In genomic region chr12:27236498-27236897, GRCh38 we compare ENCODE assay signal across 12 cellular contexts. TPM values are rescaled to one million over a fixed set of nuclear protein-coding genes. Genes with fewer than 3 reads are reported as not detected.
DNase-seq lines count a peak whose midpoint lies in the region; ATAC-seq, FAIRE-seq and TF ChIP-seq lines count a peak whose summit lies in the region.
"Had no signal": no experiment of that assay in that cellular context is flagged by ENCODE, and none has a peak within 500 bp of the region (broad histone marks: within the 10 kb centered on the region; RNA-seq: fewer than 3 reads in every experiment).

No MANE protein-coding gene starts in this region.

- no peak overlapping the region for H3K27ac ChIP-seq in K562 (ENCODE audit: extremely low read depth, low read depth, low read length)
- peak overlapping the region; percentile 90 for H3K27ac ChIP-seq in smooth muscle cell (ENCODE audit: low read depth)
- H3K27ac ChIP-seq: epithelial cell of prostate had no signal

- H4K20me1 ChIP-seq in K562 (replicated peaks; ENCODE audit: control insufficient read depth, insufficient read depth, low read length): no peaks in the 10 kb centered on the region
- H4K20me1 ChIP-seq in smooth muscle cell (ENCODE audit: low read depth): no peaks in the 10 kb centered on the region

- FAIRE-seq in K562 (lab: Jason Lieb, UNC): no peak

- H3K4me1 Mint-ChIP-seq in activated CD8-positive, alpha-beta memory T cell treated with anti-CD3 and anti-CD28 coated beads, Interleukin-2, amount 10 ng/mL, durations not matched to agents 7 days and 5 days: peaks cover 19% of the 10 kb centered on the region

- no peaks in the 10 kb centered on the region for H3K4me1 ChIP-seq in K562 (replicated peaks in 1 of 2; ENCODE audit: control insufficient read depth in 2 of 2, insufficient read depth in 2 of 2, low read length in 2 of 2)
- H3K4me1 ChIP-seq in smooth muscle cell (ENCODE audit: low read depth): peaks cover 15% of the 10 kb centered on the region

- H3K9me3 Mint-ChIP-seq in activated CD8-positive, alpha-beta memory T cell treated with anti-CD3 and anti-CD28 coated beads, Interleukin-2, amount 10 ng/mL, durations not matched to agents 7 days and 5 days (ENCODE audit: low read depth): no peaks in the 10 kb centered on the region

- H3K9me1 ChIP-seq in K562 (ENCODE audit: control insufficient read depth, insufficient read depth, low read length): no peaks in the 10 kb centered on the region

- CTCF ChIA-PET in activated CD8-positive, alpha-beta memory T cell treated with anti-CD3 and anti-CD28 coated beads, Interleukin-2, amount 10 ng/mL, durations not matched to agents 7 days and 5 days (lab: Charles Lee): interaction anchor here (0.8 kb wide), 1 partner anchor 94 kb away, joined by 3 read pairs; no protein-coding TSS in a partner anchor
- CTCF ChIA-PET in K562 (lab: Yijun Ruan, JAX; ENCODE audit: low intra/inter-chr PET ratio): no interaction called here

- H3K27ac Mint-ChIP-seq in activated CD8-positive, alpha-beta memory T cell treated with anti-CD3 and anti-CD28 coated beads, Interleukin-2, amount 10 ng/mL, durations not matched to agents 7 days and 5 days: no peak overlapping the region

- TF ChIP-seq POLR2A in K562 (conservative IDR thresholded peaks at IDR 0.05): no peak

- H3K27me3 Mint-ChIP-seq in activated CD8-positive, alpha-beta memory T cell treated with anti-CD3 and anti-CD28 coated beads, Interleukin-2, amount 10 ng/mL, durations not matched to agents 7 days and 5 days: peaks cover 2% of the 10 kb centered on the region

- H3K27me3 ChIP-seq in MG63 (no peaks in the 10 kb centered on the region), K562 (ENCODE audit: control insufficient read depth in 2 of 2, insufficient read depth in 2 of 2, low read length in 2 of 2) (no peaks in the 10 kb centered on the region; a peak in 1 of 5 replicates), smooth muscle cell (ENCODE audit: low read depth) (no peaks in the 10 kb centered on the region)

- no peak overlapping the region for H3K4me3 ChIP-seq in MG63
- no peak overlapping the region for H3K4me3 ChIP-seq in K562
- H3K4me3 ChIP-seq in smooth muscle cell: no peak overlapping the region

- intact Hi-C loops in K562 (cut with micrococcal nuclease): no loop called here

- H3K4me2 ChIP-seq in K562 (ENCODE audit: insufficient read depth, low read length) (no peak overlapping the region), smooth muscle cell (peak overlapping the region; percentile 62)

- no TSS peak for BruUV-seq in K562 (replicated peaks; lab: Mats Ljungman, UMichigan)

- no peak overlapping the region for H3K4me3 Mint-ChIP-seq in activated CD8-positive, alpha-beta memory T cell treated with anti-CD3 and anti-CD28 coated beads, Interleukin-2, amount 10 ng/mL, durations not matched to agents 7 days and 5 days

- TF ChIP-seq CTCF in K562 (IDR thresholded peaks at IDR 0.05 in 2 of 3, conservative IDR thresholded peaks at IDR 0.05 in 1 of 3; ENCODE audit: insufficient read depth in 2 of 3, low read depth in 1 of 3, low read length in 3 of 3) (no peak), smooth muscle cell (IDR thresholded peaks at IDR 0.05; ENCODE audit: borderline replicate concordance, insufficient read depth, poor library complexity, severe bottlenecking) (no peak)

- in situ Hi-C loops in K562 (cut with MboI): no loop called here

- POLR2A ChIA-PET in K562 (lab: Yijun Ruan, JAX): interaction anchor here (0.6 kb wide), 1 partner anchor 16 kb away, joined by 3 read pairs; no protein-coding TSS in a partner anchor

- H3K36me3 ChIP-seq in MG63 (no peaks in the 10 kb centered on the region), K562 (ENCODE audit: control insufficient read depth, insufficient read depth, low read length) (no peaks in the 10 kb centered on the region), smooth muscle cell (ENCODE audit: low read depth) (no peaks in the 10 kb centered on the region)

- no peak overlapping the region for H3K9ac ChIP-seq in K562 (ENCODE audit: insufficient read depth in 1 of 2, low read depth in 2 of 2, low read length in 2 of 2)
- no peak overlapping the region for H3K9ac ChIP-seq in smooth muscle cell (ENCODE audit: low read depth)

- TF ChIP-seq EP300 in K562 (IDR thresholded peaks at IDR 0.05; ENCODE audit: low read length): no peak

- ATAC-seq in activated CD8-positive, alpha-beta memory T cell treated with anti-CD3 and anti-CD28 coated beads, Interleukin-2, amount 10 ng/mL, durations not matched to agents 7 days and 5 days: peak; percentile 39
- ATAC-seq in K562 (peak; percentile 36; the same call in 1 of the 3 replicates), HG03354 (IDR thresholded peaks at IDR 0.05; ENCODE audit: poor library complexity, severe bottlenecking, unreplicated experiment) (no peak), GM18517 (IDR thresholded peaks at IDR 0.05; ENCODE audit: unreplicated experiment) (no peak)

- peaks cover 29% of the 10 kb centered on the region for H3F3A ChIP-seq in smooth muscle cell (ENCODE audit: low read depth)

- no peak for DNase-seq in activated CD8-positive, alpha-beta memory T cell treated with anti-CD3 and anti-CD28 coated beads, Interleukin-2, amount 10 ng/mL, durations not matched to agents 7 days and 5 days
- DNase-seq in activated CD8-positive, alpha-beta memory T cell treated with anti-CD3 and anti-CD28 coated beads for 24 hours: no peak
- DNase-seq in MG63: peak; percentile 51
- peak in 1 of 4 experiments; percentile 13 for DNase-seq in K562 (ENCODE audit: extremely low read depth in 1 of 4, low spot score in 3 of 4)
- no peak for DNase-seq in smooth muscle cell (lab: John Stamatoyannopoulos, UW; ENCODE audit: unreplicated experiment)
- DNase-seq in cortex of kidney (lab: John Stamatoyannopoulos, UW): no peak
- DNase-seq: H7; NCI-H510A treated with DMSO at 0.1 percent for 48 hours; stimulated activated naive CD4-positive, alpha-beta T cell treated with Interleukin-2 at 50 U/mL for 16 hours had no signal

- 30% methylated on average over 3 of the region's 3 CpGs for WGBS in K562 (ENCODE audit: insufficient coverage, low coverage, missing lambda C conversion rate)
- WGBS in smooth muscle cell (ENCODE audit: low lambda C conversion rate): 62% methylated on average over 3 of the region's 3 CpGs

- no peak for TF ChIP-seq RAD21 in K562 (CRISPR knock-in tag; conservative IDR thresholded peaks at IDR 0.05 in 1 of 2, IDR thresholded peaks at IDR 0.05 in 1 of 2)

- H2AFZ ChIP-seq in K562 (ENCODE audit: low read depth, low read length) (no peak overlapping the region), smooth muscle cell (ENCODE audit: low read depth) (no peak overlapping the region)

- H3K9me3 ChIP-seq in MG63 (no peaks in the 10 kb centered on the region), K562 (replicated peaks; ENCODE audit: control insufficient read depth, insufficient read depth, low read depth, low read length) (no peaks in the 10 kb centered on the region), smooth muscle cell (replicated peaks; ENCODE audit: low read depth) (no peaks in the 10 kb centered on the region)

- H3K79me2 ChIP-seq in K562 (ENCODE audit: control insufficient read depth, insufficient read depth, low read length) (no peaks in the 10 kb centered on the region), smooth muscle cell (ENCODE audit: low read depth) (no peaks in the 10 kb centered on the region)

- peaks cover 2% of the 10 kb centered on the region for H3K36me3 Mint-ChIP-seq in activated CD8-positive, alpha-beta memory T cell treated with anti-CD3 and anti-CD28 coated beads, Interleukin-2, amount 10 ng/mL, durations not matched to agents 7 days and 5 days

TF ChIP-seq in K562, 482 proteins besides CTCF, POLR2A, EP300 and RAD21:
- 0 out of 2 replicates have a peak, but pooled peaks have one; percentile 33 for TF ChIP-seq JUNB (CRISPR knock-in tag; conservative IDR thresholded peaks at IDR 0.05)
- TF ChIP-seq JUND (IDR thresholded peaks at IDR 0.05; ENCODE audit: borderline replicate concordance, low read depth, low read length): peak; percentile 67
- peak; percentile 72 for TF ChIP-seq JUND (tag; IDR thresholded peaks at IDR 0.05; ENCODE audit: borderline replicate concordance, low read depth, low read length)
- TF ChIP-seq ZNF384 (IDR thresholded peaks at IDR 0.05; ENCODE audit: low read depth, low read length): no peak
- peak; percentile 61 for TF ChIP-seq ATF3 (IDR thresholded peaks at IDR 0.05)
- no peak for TF ChIP-seq ATF3 (CRISPR knock-in tag; conservative IDR thresholded peaks at IDR 0.05)
- TF ChIP-seq SMARCA4 (IDR thresholded peaks at IDR 0.05): no peak
- TF ChIP-seq FOSL1 (tag; conservative IDR thresholded peaks at IDR 0.05): peak; percentile 79

RNA-seq across cellular contexts. Expression of gene STK38L, which starts 7.6 kb away (rescaled TPM):
- total RNA-seq in activated CD8-positive, alpha-beta memory T cell treated with anti-CD3 and anti-CD28 coated beads, Interleukin-2, amount 10 ng/mL, durations not matched to agents 7 days and 5 days: 10 to 100 TPM; 18.7 to 29.4 TPM
- total RNA-seq in MG63 (2014; rRNA removed; shearing (Covaris generic); ENCODE audit: low replicate concordance): 4.1 and 22.4 TPM in 2 replicates
- 3.1 and 7.4 TPM in 2 replicates for total RNA-seq in K562 (2011; cell fraction: chromatin; rRNA removed; ENCODE audit: low replicate concordance)
- 0.50 and 0.53 TPM in 2 replicates for total RNA-seq in K562 (2011; cell fraction: nucleolus; rRNA removed)
- 1.4 and 2.2 TPM in 2 replicates for total RNA-seq in K562 (2011; cell fraction: nucleoplasm; rRNA removed)
- total RNA-seq in K562 (2014; rRNA removed) (6.0 and 7.0 TPM in 2 replicates), K562 (2014; rRNA removed; fragmentation: Illumina TruSeq; extraction: Trizol) (9.2 and 10.6 TPM in 2 replicates), K562 (2015; rRNA removed; fragmentation: Illumina TruSeq; extraction: Trizol) (5.9 and 7.9 TPM in 2 replicates), K562 (2021) (9.2 and 9.3 TPM in 2 replicates), smooth muscle cell (178 and 190 TPM in 2 replicates)
- polyA plus RNA-seq in K562 (2011; rRNA removed) (2.9 and 6.8 TPM in 2 replicates), K562 (2014; fragmentation: Illumina TruSeq; extraction: Trizol) (7.1 and 10.7 TPM in 2 replicates), K562 (2014; fragmentation: Nextera tagmentation; extraction: Ambion mirVana) (1 to 10 TPM; 2.6 to 3.2 TPM), K562 (2014; rRNA removed) (6.9 and 8.1 TPM in 2 replicates), smooth muscle cell (57.8 and 82.7 TPM in 2 replicates)
- 0.94 and 1.0 TPM in 2 replicates for polyA plus RNA-seq in K562 (2011; cell fraction: cytosol; rRNA removed)
- 1.6 and 2.0 TPM in 2 replicates for polyA plus RNA-seq in K562 (2011; cell fraction: nucleus; rRNA removed)
- polyA plus RNA-seq in K562 (2012): 4.4 and 5.0 TPM in 2 replicates
- 5.1 and 6.9 TPM in 2 replicates for polyA minus RNA-seq in K562 (2011; rRNA and poly(A)+ RNA removed)
- 2.9 and 6.6 TPM in 2 replicates for polyA minus RNA-seq in K562 (2011; cell fraction: cytosol; rRNA and poly(A)+ RNA removed)
- polyA minus RNA-seq in K562 (2011; cell fraction: nucleus; rRNA and poly(A)+ RNA removed): 1.5 and 1.7 TPM in 2 replicates

Comparison
In these comparisons a context has a peak if more than half of its experiments do, and no peak if none do; other contexts are left out.
1. ATAC-seq: peak in activated CD8-positive, alpha-beta memory T cell treated with anti-CD3 and anti-CD28 coated beads, Interleukin-2, amount 10 ng/mL, durations not matched to agents 7 days and 5 days (single experiment) and K562 (single experiment); none in HG03354 (single experiment) and GM18517 (single experiment).